ENCODE assay signal across 20 cellular contexts in genomic region chr13:73450583-73450982, GRCh38.
DNase-seq lines count a peak whose midpoint lies in the region; ATAC-seq and TF ChIP-seq lines count a peak whose summit lies in the region.
"Had no signal": no experiment of that assay in that cellular context is flagged by ENCODE, and none has a peak within 500 bp of the region (broad histone marks: within the 10 kb centered on the region; RNA-seq: fewer than 3 reads in every experiment).

No MANE protein-coding gene starts in this region.

- peak overlapping the region; percentile 31 for H3K4me3 Mint-ChIP-seq in type B pancreatic cell
- H3K4me3 Mint-ChIP-seq: activated CD4-positive, alpha-beta T cell treated with anti-CD3 and anti-CD28 coated beads, Interleukin-2, amount 10 ng/mL, durations not matched to agents 24 days and 14 days; activated naive CD8-positive, alpha-beta T cell treated with anti-CD3 and anti-CD28 coated beads, Interleukin-2, amount 50 U/mL, for 24 hours; brain; CD4-positive, CD25-positive, alpha-beta regulatory T cell had no signal

- no peaks in the 10 kb centered on the region for H3K36me3 ChIP-seq in PC-3 (ENCODE audit: low read depth, low read length)
- H3K36me3 ChIP-seq in colonic mucosa: no peaks in the 10 kb centered on the region
- H3K36me3 ChIP-seq: left ventricle myocardium inferior, Peyer's patch, prostate gland, upper lobe of left lung had no signal

- H4K20me1 ChIP-seq in PC-3 (ENCODE audit: low read length): no peaks in the 10 kb centered on the region

- CTCF ChIA-PET in PC-3 (lab: Charles Lee): interaction anchor here (0.6 kb wide), 1 partner anchor 30 kb away, joined by 3 read pairs; no protein-coding TSS in a partner anchor

- peak overlapping the region; percentile 7; the same call in 1 of the 2 replicates for H3K4me3 ChIP-seq in PC-3 (ENCODE audit: low read length)
- H3K4me3 ChIP-seq in colonic mucosa: no peak overlapping the region
- H3K4me3 ChIP-seq: left ventricle myocardium inferior, Peyer's patch, prostate gland, upper lobe of left lung had no signal

- H3K27me3 Mint-ChIP-seq in type B pancreatic cell: no peaks in the 10 kb centered on the region
- H3K27me3 Mint-ChIP-seq: activated CD4-positive, alpha-beta T cell treated with anti-CD3 and anti-CD28 coated beads, Interleukin-2, amount 10 ng/mL, durations not matched to agents 24 days and 14 days; activated naive CD8-positive, alpha-beta T cell treated with anti-CD3 and anti-CD28 coated beads, Interleukin-2, amount 50 U/mL, for 24 hours; brain; CD4-positive, CD25-positive, alpha-beta regulatory T cell had no signal

- TF ChIP-seq CTCF in PC-3 (conservative IDR thresholded peaks at IDR 0.05; ENCODE audit: low read depth, low read length): no peak
- no peak for TF ChIP-seq CTCF in colonic mucosa (IDR thresholded peaks at IDR 0.05)
- TF ChIP-seq CTCF in type B pancreatic cell (conservative IDR thresholded peaks at IDR 0.05): no peak

- peaks cover 13% of the 10 kb centered on the region for H3K9me3 Mint-ChIP-seq in type B pancreatic cell
- H3K9me3 Mint-ChIP-seq: activated naive CD8-positive, alpha-beta T cell treated with anti-CD3 and anti-CD28 coated beads, Interleukin-2, amount 50 U/mL, for 24 hours had no signal

- no TSS peak for BruUV-seq in PC-3 (replicated peaks; lab: Mats Ljungman, UMichigan)

- peak; percentile 11; the same call in 1 of the 2 replicates for ATAC-seq in PC-3
- no peak for ATAC-seq in HG02759 (IDR thresholded peaks at IDR 0.05; ENCODE audit: unreplicated experiment)
- ATAC-seq: activated naive CD8-positive, alpha-beta T cell treated with anti-CD3 and anti-CD28 coated beads, Interleukin-2, amount 50 U/mL, for 24 hours had no signal

- H3K9me3 ChIP-seq in PC-3 (ENCODE audit: low read length): no peaks in the 10 kb centered on the region
- no peaks in the 10 kb centered on the region for H3K9me3 ChIP-seq in colonic mucosa
- H3K9me3 ChIP-seq: prostate gland, upper lobe of left lung had no signal

- H3K36me3 Mint-ChIP-seq in type B pancreatic cell: peaks cover 5% of the 10 kb centered on the region
- H3K36me3 Mint-ChIP-seq: brain; CD4-positive, CD25-positive, alpha-beta regulatory T cell had no signal

- intact Hi-C loops in PC-3 (cut with micrococcal nuclease) (loop anchor here (2.0 kb wide), 2 partner anchors 22 to 116 kb away; no protein-coding TSS in a partner anchor), colonic mucosa (cut with DNase I) (no loop called here), cardiac septum (cut with DNase I) (no loop called here)

- peaks cover 16% of the 10 kb centered on the region for H3K4me1 Mint-ChIP-seq in type B pancreatic cell (ENCODE audit: unreplicated experiment)
- H3K4me1 Mint-ChIP-seq: activated CD4-positive, alpha-beta T cell treated with anti-CD3 and anti-CD28 coated beads, Interleukin-2, amount 10 ng/mL, durations not matched to agents 24 days and 14 days; CD4-positive, CD25-positive, alpha-beta regulatory T cell had no signal

- H3K27ac ChIP-seq in PC-3 (ENCODE audit: low read length) (peak overlapping the region; percentile 98), colonic mucosa (peak overlapping the region; percentile 34)
- H3K27ac ChIP-seq: left ventricle myocardium inferior, upper lobe of left lung had no signal

- H3K79me2 ChIP-seq in PC-3 (ENCODE audit: low read length): no peaks in the 10 kb centered on the region

- H3K27ac Mint-ChIP-seq in type B pancreatic cell: peak overlapping the region; percentile 91
- H3K27ac Mint-ChIP-seq: activated CD4-positive, alpha-beta T cell treated with anti-CD3 and anti-CD28 coated beads, Interleukin-2, amount 10 ng/mL, durations not matched to agents 24 days and 14 days; activated naive CD8-positive, alpha-beta T cell treated with anti-CD3 and anti-CD28 coated beads, Interleukin-2, amount 50 U/mL, for 24 hours; CD4-positive, CD25-positive, alpha-beta regulatory T cell had no signal

- H3K9me2 ChIP-seq in PC-3 (replicated peaks; ENCODE audit: low read length): no peaks in the 10 kb centered on the region

- H3K4me1 ChIP-seq in PC-3 (ENCODE audit: insufficient read depth, low read length): peaks cover 40% of the 10 kb centered on the region
- H3K4me1 ChIP-seq in colonic mucosa: no peaks in the 10 kb centered on the region
- H3K4me1 ChIP-seq: left ventricle myocardium inferior, prostate gland, upper lobe of left lung had no signal

- H3F3A ChIP-seq in PC-3 (ENCODE audit: low read length, unreplicated experiment): no peaks in the 10 kb centered on the region

- no peak overlapping the region for H2AFZ ChIP-seq in PC-3 (ENCODE audit: low read length)

- DNase-seq in PC-3 (peak; percentile 66), colonic mucosa (no peak), left kidney (ENCODE audit: low read depth, low spot score) (peak; percentile 9), type B pancreatic cell (ENCODE audit: extremely low spot score, unreplicated experiment) (no peak), cardiac septum (ENCODE audit: low spot score) (no peak), A172 (ENCODE audit: low spot score) (no peak)
- DNase-seq: activated CD4-positive, alpha-beta T cell treated with anti-CD3 and anti-CD28 coated beads, Interleukin-2, amount 10 ng/mL, durations not matched to agents 24 days and 14 days; activated gamma-delta T cell; activated naive CD8-positive, alpha-beta T cell treated with anti-CD3 and anti-CD28 coated beads, Interleukin-2, amount 50 U/mL, for 24 hours; activated T-cell treated with anti-CD3 and anti-CD28 coated beads, Interleukin-2, amount 50 U/mL, for 1 hour; CD4-positive, CD25-positive, alpha-beta regulatory T cell; effector CD4-positive, alpha-beta T cell; left ventricle myocardium inferior; NCI-H1092 treated with DMSO at 0.1 percent for 48 hours; NCI-H526; upper lobe of left lung had no signal

- H3K27me3 ChIP-seq in PC-3 (ENCODE audit: low read length) (no peaks in the 10 kb centered on the region), colonic mucosa (no peaks in the 10 kb centered on the region)
- H3K27me3 ChIP-seq: Peyer's patch, upper lobe of left lung had no signal

- peak overlapping the region; percentile 83 for H3K9ac ChIP-seq in PC-3 (ENCODE audit: low read length)
- no peak overlapping the region for H3K9ac ChIP-seq in colonic mucosa (ENCODE audit: low read depth in 2 of 2, low read length in 2 of 2)

- peak overlapping the region; percentile 58 for H3K4me2 ChIP-seq in PC-3 (ENCODE audit: low read length)

- POLR2A ChIA-PET in PC-3 (lab: Charles Lee; ENCODE audit: unreplicated experiment): interaction anchor here (0.6 kb wide), 1 partner anchor 28 kb away, joined by 3 read pairs; no protein-coding TSS in a partner anchor

Comparison
In these comparisons a context has a peak if more than half of its experiments do, and no peak if none do; other contexts are left out.
1. DNase-seq: peak in PC-3 (single experiment) and left kidney (single experiment); none in colonic mucosa (single experiment), type B pancreatic cell (single experiment), cardiac septum (single experiment) and A172 (single experiment).